8 cellular contexts compared by ENCODE assay signal in the genomic region with DNA sequence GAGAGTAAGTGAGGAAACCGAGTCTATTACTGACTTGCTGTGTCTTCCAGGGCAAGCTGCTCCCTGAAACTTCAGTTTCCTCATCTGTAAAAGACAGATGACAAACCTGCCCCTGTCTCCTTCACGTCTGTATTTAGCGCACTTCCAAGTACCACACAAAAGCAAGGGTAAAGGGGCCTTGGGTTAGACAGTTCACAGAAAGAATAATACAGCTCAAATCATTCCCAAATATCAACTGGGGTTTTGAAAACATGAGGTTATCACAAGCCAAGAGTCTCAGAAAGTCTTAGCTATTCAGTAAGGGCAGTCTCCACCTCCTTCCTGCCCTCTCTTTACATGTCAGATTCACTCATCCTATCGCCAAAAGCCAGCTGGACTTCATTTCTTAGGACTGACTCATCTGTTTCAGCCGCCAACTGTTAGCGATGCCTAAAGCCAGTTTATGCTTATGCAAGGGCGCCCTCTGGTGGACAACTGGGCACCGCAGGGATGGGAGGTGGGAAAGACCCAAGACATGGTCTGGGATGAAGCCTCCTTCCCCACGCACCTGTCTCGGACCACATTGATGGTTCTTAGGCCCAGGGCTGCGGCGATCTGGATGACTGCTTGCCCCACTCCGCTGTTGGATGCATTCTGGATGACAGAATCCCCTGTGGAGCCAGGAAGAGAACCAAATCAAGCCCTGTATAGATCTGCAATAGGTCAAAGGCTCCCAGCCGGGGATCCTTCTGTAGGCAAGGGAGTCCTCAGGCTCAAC. TPM values are rescaled to one million over a fixed set of nuclear protein-coding genes. Genes with fewer than 3 reads are reported as not detected.
A peak's percentile ranks its signal among the peaks of the same experiment; 100 is the strongest.
DNase-seq lines count a peak whose midpoint lies in the region.

No MANE protein-coding gene starts in this region.

- WGBS in esophagus, 2 donors: 18 to 23% methylated on average over 14 of the region's 14 CpGs

- H3K4me1 ChIP-seq in esophagus (ENCODE audit: control insufficient read depth in 2 of 2, insufficient read depth in 2 of 2, low read length in 1 of 2) (no peaks in the 10 kb centered on the region), muscle layer of duodenum (ENCODE audit: control insufficient read depth in 1 of 2, insufficient read depth in 2 of 2, low read length in 2 of 2) (peaks cover 6 to 9% of the 10 kb centered on the region in 2 donors)

- DNase-seq in AG08395 (ENCODE audit: low spot score) (peak; percentile 97), GM19240 (ENCODE audit: insufficient read length, low spot score) (peak; percentile 91), KG1 (lab: John Stamatoyannopoulos, UW) (peak; percentile 56), OCI-M2 (lab: John Stamatoyannopoulos, UW; ENCODE audit: unreplicated experiment) (peak; percentile 86), activated T-cell treated with anti-CD3 and anti-CD28 coated beads for 4 hours (peak; percentile 95)
- DNase-seq in stimulated activated CD8-positive, alpha-beta memory T cell treated with anti-CD3 and anti-CD28 coated beads, Interleukin-4, amount 100 ng/mL, for 4 hours (ENCODE audit: low read depth in 2 of 2, low spot score in 1 of 2): peak; percentile 73 to 97

- H3K27ac ChIP-seq in esophagus (ENCODE audit: low read depth in 2 of 2, low read length in 1 of 2): peak overlapping the region; percentile 70 to 79
- peak overlapping the region; percentile 86 for H3K27ac ChIP-seq in muscle layer of duodenum (ENCODE audit: low read length)

- no peak overlapping the region for H3K4me3 ChIP-seq in esophagus (ENCODE audit: low read depth in 1 of 2, low read length in 2 of 2)
- no peak overlapping the region for H3K4me3 ChIP-seq in muscle layer of duodenum (ENCODE audit: low read depth in 1 of 2, low read length in 2 of 2)

- H3K9me3 ChIP-seq in esophagus (ENCODE audit: control insufficient read depth in 2 of 2, insufficient read depth in 1 of 2, low read depth in 1 of 2, low read length in 1 of 2): no peaks in the 10 kb centered on the region
- H3K9me3 ChIP-seq in muscle layer of duodenum (ENCODE audit: control insufficient read depth in 1 of 2, low read length in 2 of 2): no peaks in the 10 kb centered on the region

- H3K27me3 ChIP-seq in esophagus (ENCODE audit: control insufficient read depth in 1 of 2, insufficient read depth in 2 of 2, low read length in 2 of 2) (no peaks in the 10 kb centered on the region), muscle layer of duodenum (ENCODE audit: low read depth, low read length) (no peaks in the 10 kb centered on the region)

- H3K36me3 ChIP-seq in esophagus (ENCODE audit: control insufficient read depth in 2 of 2, insufficient read depth in 2 of 2, low read length in 1 of 2) (peaks cover 5 to 10% of the 10 kb centered on the region in 2 donors), muscle layer of duodenum (ENCODE audit: control insufficient read depth in 1 of 2, insufficient read depth in 2 of 2, low read length in 2 of 2) (peaks cover 26 to 40% of the 10 kb centered on the region in 2 donors)

RNA-seq across cellular contexts. Expression of a gene that starts 21.1 kb away (rescaled TPM):
- polyA plus RNA-seq in esophagus: 10 to 100 TPM; 50.8 to 71.0 TPM

RNA-seq across cellular contexts. Expression of a gene that starts 28.0 kb away (rescaled TPM):
- polyA plus RNA-seq in esophagus: 10 to 100 TPM; 11.8 to 19.6 TPM

RNA-seq across cellular contexts. Expression of a gene that starts 33.6 kb away (rescaled TPM):
- polyA plus RNA-seq in esophagus: 1 to 10 TPM; 3.7 to 4.0 TPM
